ENCODE assay signal across 13 cellular contexts in the genomic region with DNA sequence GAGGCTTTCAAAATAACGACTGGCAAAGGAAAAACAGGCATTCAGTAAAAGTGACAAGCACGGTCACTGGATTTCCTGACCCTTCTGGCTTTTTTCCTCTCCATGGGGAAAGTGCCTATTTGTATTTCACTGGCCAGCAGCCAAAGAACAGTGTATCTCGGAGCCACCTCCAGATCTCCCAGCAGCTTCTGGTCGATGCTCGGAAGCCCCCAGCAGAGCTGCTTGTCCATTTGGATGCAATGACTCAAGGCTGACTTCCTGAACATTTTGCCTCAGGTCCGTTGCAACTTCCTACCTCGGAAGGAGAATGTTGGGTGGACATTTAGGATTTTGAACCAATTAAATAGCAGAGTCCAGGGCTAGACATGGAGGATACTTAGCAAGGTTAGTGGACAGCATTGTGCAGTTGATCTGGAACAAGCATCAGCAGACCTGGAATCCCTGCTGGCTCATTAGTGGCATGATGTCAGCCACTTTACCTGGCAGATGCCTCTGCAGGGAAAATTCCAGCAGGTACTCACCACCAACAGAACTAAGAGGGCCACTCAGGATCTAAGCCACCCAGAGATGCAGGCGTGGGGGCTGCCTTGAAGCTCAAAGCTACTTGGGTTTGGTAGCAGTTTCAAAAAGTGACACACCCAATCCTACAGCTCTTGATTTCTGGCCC. TPM values are rescaled to one million over a fixed set of nuclear protein-coding genes. Genes with fewer than 3 reads are reported as not detected.
DNase-seq lines count a peak whose midpoint lies in the region; ATAC-seq and TF ChIP-seq lines count a peak whose summit lies in the region.
"Had no signal": no experiment of that assay in that cellular context is flagged by ENCODE, and none has a peak within 500 bp of the region (broad histone marks: within the 10 kb centered on the region; RNA-seq: fewer than 3 reads in every experiment).

No MANE protein-coding gene starts in this region.

- TF ChIP-seq CTCF in brain (conservative IDR thresholded peaks at IDR 0.05) (no peak), left lung (IDR thresholded peaks at IDR 0.05) (no peak)

- H3K36me3 Mint-ChIP-seq in brain: peaks cover 11% of the 10 kb centered on the region

- H3K9ac ChIP-seq in subcutaneous abdominal adipose tissue (ENCODE audit: low read length in 5 of 5): peak overlapping the region in 1 of 5 donors; percentile 74

- H3K9me3 ChIP-seq in MG63 (no peaks in the 10 kb centered on the region), subcutaneous abdominal adipose tissue (ENCODE audit: control insufficient read depth in 5 of 5, low read length in 5 of 5) (no peaks in the 10 kb centered on the region), left lung (no peaks in the 10 kb centered on the region)

- H3K4me3 ChIP-seq in MG63: peak overlapping the region; percentile 57
- H3K4me3 ChIP-seq in subcutaneous abdominal adipose tissue (ENCODE audit: low read depth in 1 of 5, low read length in 5 of 5): peak overlapping the region in 3 of 5 donors; percentile 58 to 70 (median 61)
- H3K4me3 ChIP-seq in left lung: peak overlapping the region in 1 of 2 donors; percentile 34
- H3K4me3 ChIP-seq: SK-N-MC had no signal

- ATAC-seq in left lung: no peak
- ATAC-seq in HG03565 (IDR thresholded peaks at IDR 0.05; ENCODE audit: unreplicated experiment): no peak

- peak overlapping the region; percentile 89 for H3K27ac ChIP-seq in layer of hippocampus (ENCODE audit: low read depth, low read length)
- H3K27ac ChIP-seq in subcutaneous abdominal adipose tissue (ENCODE audit: low read depth, low read length): peak overlapping the region; percentile 78
- H3K27ac ChIP-seq in left lung: peak overlapping the region in 1 of 2 donors; percentile 83
- H3K27ac ChIP-seq: SK-N-MC had no signal

- H3K4me1 ChIP-seq in subcutaneous abdominal adipose tissue (ENCODE audit: control insufficient read depth in 5 of 5, insufficient read depth in 5 of 5, low read length in 5 of 5): peaks cover 6 to 50% (median 23%) of the 10 kb centered on the region in 5 donors
- H3K4me1 ChIP-seq in left lung: peaks cover 4 to 20% of the 10 kb centered on the region in 2 donors

- H3K36me3 ChIP-seq in MG63 (peaks cover 26% of the 10 kb centered on the region), subcutaneous abdominal adipose tissue (ENCODE audit: control insufficient read depth in 5 of 5, insufficient read depth in 5 of 5, low read length in 5 of 5) (no peaks in the 10 kb centered on the region), left lung (no peaks in the 10 kb centered on the region)

- H3K4me1 Mint-ChIP-seq in brain: peaks cover 93% of the 10 kb centered on the region
- H3K4me1 Mint-ChIP-seq: activated B cell treated with CpG ODN at 0.5 μM for 24 hours had no signal

- H3K9me3 Mint-ChIP-seq in brain: peaks cover 0 to 12% (median 8%) of the 10 kb centered on the region in 5 experiments
- H3K9me3 Mint-ChIP-seq: activated B cell treated with CpG ODN at 0.5 μM for 24 hours had no signal

- DNase-seq in MG63: peak; percentile 19
- DNase-seq in left lung: no peak
- DNase-seq in GOT3 (lab: John Stamatoyannopoulos, UW): no peak
- DNase-seq: activated B cell treated with CpG ODN at 0.5 μM for 24 hours; NCI-H2029 treated with DMSO at 0.1 percent for 48 hours; NK-92 treated with Interleukin-12 subunit alpha and Interleukin-12 subunit beta, amount 100 ng/mL, for 24 hours; occipital lobe had no signal

- peak overlapping the region in 4 of 5 experiments; percentile 74 to 86 (median 80) for H3K4me3 Mint-ChIP-seq in brain
- H3K4me3 Mint-ChIP-seq: activated B cell treated with CpG ODN at 0.5 μM for 24 hours had no signal

- H3K27me3 ChIP-seq in MG63 (no peaks in the 10 kb centered on the region), layer of hippocampus (ENCODE audit: control insufficient read depth, insufficient read depth, low read length) (peaks cover 2% of the 10 kb centered on the region), subcutaneous abdominal adipose tissue (ENCODE audit: control insufficient read depth in 5 of 5, insufficient read depth in 4 of 5, low read length in 5 of 5) (peaks cover 0 to 9% (median 8%) of the 10 kb centered on the region in 5 donors), left lung (no peaks in the 10 kb centered on the region)

- H3K27ac Mint-ChIP-seq in brain: peak overlapping the region; percentile 90 to 97 (median 97)
- H3K27ac Mint-ChIP-seq: activated B cell treated with CpG ODN at 0.5 μM for 24 hours had no signal

- intact Hi-C loops in left lung (cut with DNase I): no loop called here

- H3K27me3 Mint-ChIP-seq in brain: peaks cover 7% of the 10 kb centered on the region
- H3K27me3 Mint-ChIP-seq: activated B cell treated with CpG ODN at 0.5 μM for 24 hours had no signal

RNA-seq across cellular contexts. Expression of a gene that starts 1.1 kb away (rescaled TPM):
- 40.7 and 47.1 TPM in 2 replicates for total RNA-seq in MG63 (2014; rRNA removed; shearing (Covaris generic); ENCODE audit: low replicate concordance)
- polyA plus RNA-seq in brain (ENCODE audit: insufficient read depth, low read depth, low replicate concordance): 470 TPM
- total RNA-seq in left lung: 10 to 100 TPM in 1 of 2 donors, 1 to 10 TPM in 1; 9.2 to 46.5 TPM
- total RNA-seq: activated B cell treated with CpG ODN at 0.5 μM for 24 hours, LHCN-M2 had no signal

RNA-seq across cellular contexts. Expression of a gene that starts 39.1 kb away (rescaled TPM):
- 18.7 and 23.4 TPM in 2 replicates for total RNA-seq in MG63 (2014; rRNA removed; shearing (Covaris generic); ENCODE audit: low replicate concordance)
- polyA plus RNA-seq in brain (ENCODE audit: insufficient read depth, low read depth, low replicate concordance): 2.5 TPM
- total RNA-seq in left lung: 10 to 100 TPM in 1 of 2 donors, 1 to 10 TPM in 1; 9.8 to 31.0 TPM
- total RNA-seq: activated B cell treated with CpG ODN at 0.5 μM for 24 hours had no signal
